In the genomic region with DNA sequence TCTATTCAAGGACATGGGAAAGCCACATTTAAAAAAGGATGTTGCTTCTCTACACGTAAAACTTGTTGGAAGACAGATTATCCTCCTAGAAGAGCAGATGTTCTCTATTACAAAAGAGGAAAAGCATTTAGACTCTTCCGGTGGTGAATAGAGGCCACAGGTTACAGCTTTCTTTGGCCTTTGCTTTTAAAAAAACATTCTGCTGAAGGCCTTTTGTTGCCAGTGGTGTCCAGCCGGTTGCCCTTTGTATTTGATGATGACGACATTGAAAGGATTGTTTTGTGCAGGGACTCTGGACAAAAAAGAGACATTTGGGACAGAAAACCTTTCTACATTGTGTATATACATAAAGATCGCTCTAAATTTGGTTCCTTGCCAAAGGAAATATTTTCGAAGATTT, we compare ENCODE assay signal across 1 cellular context.
A peak's percentile ranks its signal among the peaks of the same experiment; 100 is the strongest.
TF ChIP-seq lines count a peak whose summit lies in the region.

No MANE protein-coding gene starts in this region.

TF ChIP-seq in HepG2, 621 proteins besides CTCF, POLR2A, EP300 and RAD21 (continued from another document):
- no peak for TF ChIP-seq PREB (CRISPR knock-in tag; IDR thresholded peaks at IDR 0.05)
- TF ChIP-seq FOXP4 (CRISPR knock-in tag; IDR thresholded peaks at IDR 0.05) = peak; percentile 30; the same call in 1 of the 2 replicates
- TF ChIP-seq, protein P1, sequence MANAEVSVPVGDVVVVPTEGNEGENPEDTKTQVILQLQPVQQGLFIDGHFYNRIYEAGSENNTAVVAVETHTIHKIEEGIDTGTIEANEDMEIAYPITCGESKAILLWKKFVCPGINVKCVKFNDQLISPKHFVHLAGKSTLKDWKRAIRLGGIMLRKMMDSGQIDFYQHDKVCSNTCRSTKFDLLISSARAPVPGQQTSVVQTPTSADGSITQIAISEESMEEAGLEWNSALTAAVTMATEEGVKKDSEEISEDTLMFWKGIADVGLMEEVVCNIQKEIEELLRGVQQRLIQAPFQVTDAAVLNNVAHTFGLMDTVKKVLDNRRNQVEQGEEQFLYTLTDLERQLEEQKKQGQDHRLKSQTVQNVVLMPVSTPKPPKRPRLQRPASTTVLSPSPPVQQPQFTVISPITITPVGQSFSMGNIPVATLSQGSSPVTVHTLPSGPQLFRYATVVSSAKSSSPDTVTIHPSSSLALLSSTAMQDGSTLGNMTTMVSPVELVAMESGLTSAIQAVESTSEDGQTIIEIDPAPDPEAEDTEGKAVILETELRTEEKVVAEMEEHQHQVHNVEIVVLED (CRISPR knock-in tag; IDR thresholded peaks at IDR 0.05; ENCODE audit: borderline replicate concordance) = no peak
- no peak for TF ChIP-seq FLYWCH1 (CRISPR knock-in tag; IDR thresholded peaks at IDR 0.05)
- no peak for TF ChIP-seq ZBTB46 (CRISPR knock-in tag; IDR thresholded peaks at IDR 0.05; ENCODE audit: borderline replicate concordance)
